In genomic region chr14:24984846-24985589, GRCh38 we compare ENCODE assay signal across 16 cellular contexts.
DNase-seq lines count a peak whose midpoint lies in the region; ATAC-seq, FAIRE-seq and TF ChIP-seq lines count a peak whose summit lies in the region.
"Had no signal": no experiment of that assay in that cellular context is flagged by ENCODE, and none has a peak within 500 bp of the region (broad histone marks: within the 10 kb centered on the region; RNA-seq: fewer than 3 reads in every experiment).

No MANE protein-coding gene starts in this region.

- peak; percentile 96 for TF ChIP-seq EP300 in K562 (IDR thresholded peaks at IDR 0.05; ENCODE audit: low read length)

- H3K4me1 ChIP-seq in K562 (replicated peaks in 1 of 2; ENCODE audit: control insufficient read depth in 2 of 2, insufficient read depth in 2 of 2, low read length in 2 of 2) (peaks cover 5 to 26% of the 10 kb centered on the region in 2 experiments), trophoblast cell (ENCODE audit: control insufficient read depth in 1 of 2, insufficient read depth in 2 of 2, low read length in 2 of 2) (no peaks in the 10 kb centered on the region)

- H2BK5ac ChIP-seq in trophoblast cell (ENCODE audit: low read depth, low read length, poor library complexity): no peak overlapping the region

- no peak overlapping the region for H2BK120ac ChIP-seq in trophoblast cell (ENCODE audit: insufficient read depth, low read length, poor library complexity)

- intact Hi-C loops in K562 (cut with micrococcal nuclease): no loop called here
- intact Hi-C loops in posterior cingulate gyrus (cut with DNase I): no loop called here

- H3K9ac ChIP-seq in K562 (ENCODE audit: insufficient read depth in 1 of 2, low read depth in 2 of 2, low read length in 2 of 2) (no peak overlapping the region; a peak in 1 of 4 replicates), trophoblast cell (ENCODE audit: low read length) (no peak overlapping the region)

- FAIRE-seq in K562 (lab: Jason Lieb, UNC) (peak; percentile 74), HTR-8/SVneo (lab: Jason Lieb, UNC) (no peak)

- peak; percentile 79 for ATAC-seq in K562
- no peak for ATAC-seq in GM21360 (IDR thresholded peaks at IDR 0.05; ENCODE audit: unreplicated experiment)

- TF ChIP-seq CTCF in K562 (IDR thresholded peaks at IDR 0.05 in 2 of 3, conservative IDR thresholded peaks at IDR 0.05 in 1 of 3; ENCODE audit: insufficient read depth in 2 of 3, low read depth in 1 of 3, low read length in 3 of 3): no peak

- no peaks in the 10 kb centered on the region for H4K20me1 ChIP-seq in K562 (replicated peaks; ENCODE audit: control insufficient read depth, insufficient read depth, low read length)

- WGBS in K562 (ENCODE audit: insufficient coverage, low coverage, missing lambda C conversion rate): 0% methylated on average over 6 of the region's 6 CpGs
- WGBS in trophoblast cell (ENCODE audit: extremely low coverage, insufficient coverage, insufficient read length): no CpG with 5 or more reads among the region's 6 CpGs

- H2AFZ ChIP-seq in K562 (ENCODE audit: low read depth, low read length): peak overlapping the region; percentile 26; the same call in 1 of the 2 replicates
- no peak overlapping the region for H2AFZ ChIP-seq in trophoblast cell (ENCODE audit: insufficient read depth, low read length, poor library complexity)

- H3K4me2 ChIP-seq in K562 (ENCODE audit: insufficient read depth, low read length): peak overlapping the region; percentile 51
- H3K4me2 ChIP-seq in trophoblast cell (ENCODE audit: low read length): no peak overlapping the region

- H3K23ac ChIP-seq in trophoblast cell (ENCODE audit: low read length): no peak overlapping the region

- H3K14ac ChIP-seq in trophoblast cell (ENCODE audit: low read length): no peak overlapping the region

- no peak overlapping the region for H3K4ac ChIP-seq in trophoblast cell (ENCODE audit: low read depth, low read length)

- H3K27me3 ChIP-seq in K562 (ENCODE audit: control insufficient read depth in 2 of 2, insufficient read depth in 2 of 2, low read length in 2 of 2): no peaks in the 10 kb centered on the region; a peak in 1 of 5 replicates
- peaks cover 2% of the 10 kb centered on the region for H3K27me3 ChIP-seq in trophoblast cell (ENCODE audit: insufficient read depth, low read length)

- no peak for TF ChIP-seq RAD21 in K562 (CRISPR knock-in tag; conservative IDR thresholded peaks at IDR 0.05 in 1 of 2, IDR thresholded peaks at IDR 0.05 in 1 of 2)

- H3K36me3 ChIP-seq in K562 (ENCODE audit: control insufficient read depth, insufficient read depth, low read length) (no peaks in the 10 kb centered on the region; the same call in 2 of the 3 replicates), trophoblast cell (ENCODE audit: control insufficient read depth in 1 of 2, insufficient read depth in 2 of 2, low read length in 2 of 2) (no peaks in the 10 kb centered on the region)

- H3K79me1 ChIP-seq in trophoblast cell (ENCODE audit: low read length): no peaks in the 10 kb centered on the region

- CTCF ChIA-PET in K562 (lab: Yijun Ruan, JAX; ENCODE audit: low intra/inter-chr PET ratio): no interaction called here

- H3K79me2 ChIP-seq in K562 (ENCODE audit: control insufficient read depth, insufficient read depth, low read length): no peaks in the 10 kb centered on the region
- H3K79me2 ChIP-seq in trophoblast cell (ENCODE audit: control insufficient read depth, insufficient read depth, low read length, poor library complexity): no peaks in the 10 kb centered on the region

- H2BK12ac ChIP-seq in trophoblast cell (ENCODE audit: low read length): no peak overlapping the region

- POLR2A ChIA-PET in K562 (lab: Yijun Ruan, JAX): interaction anchor here (0.7 to 1.2 kb wide), 2 partner anchors 9 to 11 kb away, joined by 3 read pairs; no protein-coding TSS in a partner anchor

- H4K91ac ChIP-seq in trophoblast cell (ENCODE audit: low read depth, low read length): no peak overlapping the region

- H3K9me1 ChIP-seq in K562 (ENCODE audit: control insufficient read depth, insufficient read depth, low read length): no peaks in the 10 kb centered on the region

- H3K27ac ChIP-seq in K562 (ENCODE audit: extremely low read depth, low read depth, low read length) (peak overlapping the region; percentile 22), trophoblast cell (ENCODE audit: low read depth, low read length) (no peak overlapping the region)

- H4K8ac ChIP-seq in trophoblast cell (ENCODE audit: low read depth, low read length): no peak overlapping the region

- no peak overlapping the region for H4K12ac ChIP-seq in trophoblast cell (ENCODE audit: low read depth, low read length)

- H2AK5ac ChIP-seq in trophoblast cell (ENCODE audit: low read length): no peak overlapping the region

- H3K9me3 ChIP-seq in K562 (replicated peaks; ENCODE audit: control insufficient read depth, insufficient read depth, low read depth, low read length): no peaks in the 10 kb centered on the region
- H3K9me3 ChIP-seq in trophoblast cell (ENCODE audit: insufficient read depth, low read depth, low read length): no peaks in the 10 kb centered on the region

- no TSS peak for BruUV-seq in K562 (replicated peaks; lab: Mats Ljungman, UMichigan)

- peak; percentile 31 for DNase-seq in Daoy (ENCODE audit: low read depth)
- peak; percentile 75 for DNase-seq in NCI-H1105 treated with DMSO at 0.1 percent for 48 hours (lab: John Stamatoyannopoulos, UW)
- DNase-seq in K562 (ENCODE audit: extremely low read depth in 1 of 4, low spot score in 3 of 4): peak; percentile 8 to 68 (median 21)
- DNase-seq in trophoblast cell: peak; percentile 19 to 60
- no peak for DNase-seq in posterior cingulate gyrus
- no peak for DNase-seq in NK-92 treated with Interleukin-12 subunit alpha and Interleukin-12 subunit beta, amount 100 ng/mL, for 24 hours (lab: John Stamatoyannopoulos, UW)
- no peak for DNase-seq in HTR-8/SVneo (ENCODE audit: insufficient read length, low spot score)
- DNase-seq: activated CD4-positive, alpha-beta T cell treated with anti-CD3 and anti-CD28 coated beads for 4 hours; activated T-cell treated with anti-CD3 and anti-CD28 coated beads, Interleukin-2, amount 50 U/mL, for 48 hours; C1 segment of cervical spinal cord; effector CD4-positive, alpha-beta T cell; mammary epithelial cell; NCI-H510A; stimulated activated CD4-positive, alpha-beta T cell treated with anti-CD3 and anti-CD28 coated beads, Interleukin-1b, Interleukin-23, amount 100 ng/mL, for 48 hours; stimulated activated naive CD4-positive, alpha-beta T cell had no signal

- H3K18ac ChIP-seq in trophoblast cell (ENCODE audit: low read length): no peak overlapping the region

- H3K4me3 ChIP-seq in K562: no peak overlapping the region
- no peak overlapping the region for H3K4me3 ChIP-seq in trophoblast cell (ENCODE audit: low read depth, low read length)

- in situ Hi-C loops in K562 (cut with MboI): no loop called here

- no peak for TF ChIP-seq POLR2A in K562 (conservative IDR thresholded peaks at IDR 0.05)

TF ChIP-seq in K562, 482 proteins besides CTCF, POLR2A, EP300 and RAD21 (continues in another document):
- TF ChIP-seq TCF3 (CRISPR knock-in tag; IDR thresholded peaks at IDR 0.05): peak; percentile 70
- no peak for TF ChIP-seq ZNF3 (CRISPR knock-in tag; IDR thresholded peaks at IDR 0.05)
- no peak for TF ChIP-seq ZKSCAN3 (CRISPR knock-in tag; IDR thresholded peaks at IDR 0.05)
- no peak for TF ChIP-seq ZNF436 (CRISPR knock-in tag; IDR thresholded peaks at IDR 0.05)
- TF ChIP-seq ZNF57 (CRISPR knock-in tag; IDR thresholded peaks at IDR 0.05): no peak
- TF ChIP-seq, protein P1, sequence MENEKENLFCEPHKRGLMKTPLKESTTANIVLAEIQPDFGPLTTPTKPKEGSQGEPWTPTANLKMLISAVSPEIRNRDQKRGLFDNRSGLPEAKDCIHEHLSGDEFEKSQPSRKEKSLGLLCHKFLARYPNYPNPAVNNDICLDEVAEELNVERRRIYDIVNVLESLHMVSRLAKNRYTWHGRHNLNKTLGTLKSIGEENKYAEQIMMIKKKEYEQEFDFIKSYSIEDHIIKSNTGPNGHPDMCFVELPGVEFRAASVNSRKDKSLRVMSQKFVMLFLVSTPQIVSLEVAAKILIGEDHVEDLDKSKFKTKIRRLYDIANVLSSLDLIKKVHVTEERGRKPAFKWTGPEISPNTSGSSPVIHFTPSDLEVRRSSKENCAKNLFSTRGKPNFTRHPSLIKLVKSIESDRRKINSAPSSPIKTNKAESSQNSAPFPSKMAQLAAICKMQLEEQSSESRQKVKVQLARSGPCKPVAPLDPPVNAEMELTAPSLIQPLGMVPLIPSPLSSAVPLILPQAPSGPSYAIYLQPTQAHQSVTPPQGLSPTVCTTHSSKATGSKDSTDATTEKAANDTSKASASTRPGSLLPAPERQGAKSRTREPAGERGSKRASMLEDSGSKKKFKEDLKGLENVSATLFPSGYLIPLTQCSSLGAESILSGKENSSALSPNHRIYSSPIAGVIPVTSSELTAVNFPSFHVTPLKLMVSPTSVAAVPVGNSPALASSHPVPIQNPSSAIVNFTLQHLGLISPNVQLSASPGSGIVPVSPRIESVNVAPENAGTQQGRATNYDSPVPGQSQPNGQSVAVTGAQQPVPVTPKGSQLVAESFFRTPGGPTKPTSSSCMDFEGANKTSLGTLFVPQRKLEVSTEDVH (IDR thresholded peaks at IDR 0.05; ENCODE audit: low read depth, partially characterized antibody): no peak
- peak; percentile 43 for TF ChIP-seq GABPA (tag; conservative IDR thresholded peaks at IDR 0.05; ENCODE audit: low read depth)
- TF ChIP-seq CBX3 (IDR thresholded peaks at IDR 0.05; ENCODE audit: borderline replicate concordance in 1 of 2, low read length in 2 of 2): no peak
- TF ChIP-seq CBFA2T3 (IDR thresholded peaks at IDR 0.05): peak; percentile 93
- TF ChIP-seq CC2D1A (IDR thresholded peaks at IDR 0.05): peak; percentile 34; the same call in 1 of the 2 replicates
- TF ChIP-seq ZSCAN29 (IDR thresholded peaks at IDR 0.05): no peak
- TF ChIP-seq TBL1XR1 (IDR thresholded peaks at IDR 0.05; ENCODE audit: low read length in 2 of 2): peak in 1 of 2 experiments; percentile 69; a peak in 2 of 4 replicates
- TF ChIP-seq TRIM24 (IDR thresholded peaks at IDR 0.05): 0 out of 4 replicates have a peak, but pooled peaks of 1 of the 2 experiments have one; percentile 47
- peak; percentile 87 for TF ChIP-seq MTA2 (IDR thresholded peaks at IDR 0.05; ENCODE audit: low read depth)
- peak; percentile 94 for TF ChIP-seq DPF2 (IDR thresholded peaks at IDR 0.05)
- no peak for TF ChIP-seq PHB (CRISPR knock-in tag; IDR thresholded peaks at IDR 0.05)
- no peak for TF ChIP-seq ZBTB17 (CRISPR knock-in tag; IDR thresholded peaks at IDR 0.05)
- TF ChIP-seq CCNT2 (IDR thresholded peaks at IDR 0.05; ENCODE audit: borderline replicate concordance, extremely low read depth, insufficient read length, low read depth, low read length): peak; percentile 94
- peak; percentile 78 for TF ChIP-seq STAT5A (IDR thresholded peaks at IDR 0.05; ENCODE audit: borderline replicate concordance, low read length)

Comparison
In these comparisons a context has a peak if more than half of its experiments do, and no peak if none do; other contexts are left out.
1. DNase-seq: peak in Daoy (single experiment), NCI-H1105 treated with DMSO at 0.1 percent for 48 hours (single experiment), K562 (4 of 4) and trophoblast cell (2 of 2); none in posterior cingulate gyrus (0 of 10), NK-92 treated with Interleukin-12 subunit alpha and Interleukin-12 subunit beta, amount 100 ng/mL, for 24 hours (single experiment) and HTR-8/SVneo (single experiment).